Comparison of ENCODE assay signal across 1 cellular context in the genomic region with DNA sequence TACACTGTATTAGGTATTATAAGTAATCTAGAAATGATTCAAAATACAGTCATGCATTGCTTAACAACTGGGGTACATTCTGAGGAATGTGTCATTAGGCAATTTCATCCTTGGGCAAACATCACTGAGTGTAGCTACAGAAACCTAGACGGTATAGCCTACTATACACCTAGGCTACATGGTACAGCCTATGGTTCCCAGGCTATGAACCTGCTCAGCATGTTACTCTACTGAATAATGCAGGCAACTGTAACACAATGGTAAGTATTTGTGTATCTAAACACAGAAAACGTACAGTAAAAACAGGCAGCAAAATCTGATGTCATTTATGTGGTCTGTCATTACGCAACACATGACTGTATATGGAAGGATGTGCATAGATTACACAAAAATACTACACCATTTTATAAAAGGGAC.
A peak's percentile ranks its signal among the peaks of the same experiment; 100 is the strongest.
TF ChIP-seq lines count a peak whose summit lies in the region.

No MANE protein-coding gene starts in this region.

TF ChIP-seq in HepG2, 621 proteins besides CTCF, POLR2A, EP300 and RAD21 (continued from another document and continues in another):
- TF ChIP-seq, protein P1, sequence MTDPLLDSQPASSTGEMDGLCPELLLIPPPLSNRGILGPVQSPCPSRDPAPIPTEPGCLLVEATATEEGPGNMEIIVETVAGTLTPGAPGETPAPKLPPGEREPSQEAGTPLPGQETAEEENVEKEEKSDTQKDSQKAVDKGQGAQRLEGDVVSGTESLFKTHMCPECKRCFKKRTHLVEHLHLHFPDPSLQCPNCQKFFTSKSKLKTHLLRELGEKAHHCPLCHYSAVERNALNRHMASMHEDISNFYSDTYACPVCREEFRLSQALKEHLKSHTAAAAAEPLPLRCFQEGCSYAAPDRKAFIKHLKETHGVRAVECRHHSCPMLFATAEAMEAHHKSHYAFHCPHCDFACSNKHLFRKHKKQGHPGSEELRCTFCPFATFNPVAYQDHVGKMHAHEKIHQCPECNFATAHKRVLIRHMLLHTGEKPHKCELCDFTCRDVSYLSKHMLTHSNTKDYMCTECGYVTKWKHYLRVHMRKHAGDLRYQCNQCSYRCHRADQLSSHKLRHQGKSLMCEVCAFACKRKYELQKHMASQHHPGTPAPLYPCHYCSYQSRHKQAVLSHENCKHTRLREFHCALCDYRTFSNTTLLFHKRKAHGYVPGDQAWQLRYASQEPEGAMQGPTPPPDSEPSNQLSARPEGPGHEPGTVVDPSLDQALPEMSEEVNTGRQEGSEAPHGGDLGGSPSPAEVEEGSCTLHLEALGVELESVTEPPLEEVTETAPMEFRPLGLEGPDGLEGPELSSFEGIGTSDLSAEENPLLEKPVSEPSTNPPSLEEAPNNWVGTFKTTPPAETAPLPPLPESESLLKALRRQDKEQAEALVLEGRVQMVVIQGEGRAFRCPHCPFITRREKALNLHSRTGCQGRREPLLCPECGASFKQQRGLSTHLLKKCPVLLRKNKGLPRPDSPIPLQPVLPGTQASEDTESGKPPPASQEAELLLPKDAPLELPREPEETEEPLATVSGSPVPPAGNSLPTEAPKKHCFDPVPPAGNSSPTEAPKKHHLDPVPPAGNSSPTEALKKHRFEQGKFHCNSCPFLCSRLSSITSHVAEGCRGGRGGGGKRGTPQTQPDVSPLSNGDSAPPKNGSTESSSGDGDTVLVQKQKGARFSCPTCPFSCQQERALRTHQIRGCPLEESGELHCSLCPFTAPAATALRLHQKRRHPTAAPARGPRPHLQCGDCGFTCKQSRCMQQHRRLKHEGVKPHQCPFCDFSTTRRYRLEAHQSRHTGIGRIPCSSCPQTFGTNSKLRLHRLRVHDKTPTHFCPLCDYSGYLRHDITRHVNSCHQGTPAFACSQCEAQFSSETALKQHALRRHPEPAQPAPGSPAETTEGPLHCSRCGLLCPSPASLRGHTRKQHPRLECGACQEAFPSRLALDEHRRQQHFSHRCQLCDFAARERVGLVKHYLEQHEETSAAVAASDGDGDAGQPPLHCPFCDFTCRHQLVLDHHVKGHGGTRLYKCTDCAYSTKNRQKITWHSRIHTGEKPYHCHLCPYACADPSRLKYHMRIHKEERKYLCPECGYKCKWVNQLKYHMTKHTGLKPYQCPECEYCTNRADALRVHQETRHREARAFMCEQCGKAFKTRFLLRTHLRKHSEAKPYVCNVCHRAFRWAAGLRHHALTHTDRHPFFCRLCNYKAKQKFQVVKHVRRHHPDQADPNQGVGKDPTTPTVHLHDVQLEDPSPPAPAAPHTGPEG (CRISPR knock-in tag; IDR thresholded peaks at IDR 0.05) = no peak
- TF ChIP-seq ISL2 (CRISPR knock-in tag; IDR thresholded peaks at IDR 0.05) (no peak), ZNF660 (CRISPR knock-in tag; IDR thresholded peaks at IDR 0.05; ENCODE audit: borderline replicate concordance, low read depth) (no peak), SOX6 (IDR thresholded peaks at IDR 0.05) (no peak), SOX6 (CRISPR knock-in tag; IDR thresholded peaks at IDR 0.05) (no peak), ZNF256 (CRISPR knock-in tag; conservative IDR thresholded peaks at IDR 0.05) (no peak), SKI (IDR thresholded peaks at IDR 0.05; ENCODE audit: partially characterized antibody) (no peak), TOPORS (CRISPR knock-in tag; IDR thresholded peaks at IDR 0.05) (no peak), CEBPB (IDR thresholded peaks at IDR 0.05; ENCODE audit: borderline replicate concordance, low read depth, low read length) (peak; percentile 96), ZNF737 (CRISPR knock-in tag; IDR thresholded peaks at IDR 0.05; ENCODE audit: borderline replicate concordance) (no peak), GATAD2A (CRISPR knock-in tag; IDR thresholded peaks at IDR 0.05) (peak; percentile 68), ZNF3 (CRISPR knock-in tag; IDR thresholded peaks at IDR 0.05) (no peak), ZNF746 (CRISPR knock-in tag; IDR thresholded peaks at IDR 0.05) (no peak), PHF8 (CRISPR knock-in tag; IDR thresholded peaks at IDR 0.05) (no peak), ZNF205 (CRISPR knock-in tag; IDR thresholded peaks at IDR 0.05) (no peak), ZNF563 (CRISPR knock-in tag; IDR thresholded peaks at IDR 0.05) (no peak), ZFP1 (CRISPR knock-in tag; IDR thresholded peaks at IDR 0.05) (no peak), ZFP36 (IDR thresholded peaks at IDR 0.05; ENCODE audit: borderline replicate concordance, low read depth, low read length, partially characterized antibody) (no peak), RBAK (CRISPR knock-in tag; IDR thresholded peaks at IDR 0.05) (no peak), CHCHD3 (CRISPR knock-in tag; IDR thresholded peaks at IDR 0.05) (no peak), RARA (CRISPR knock-in tag; IDR thresholded peaks at IDR 0.05) (no peak), ZMYM3 (CRISPR knock-in tag; IDR thresholded peaks at IDR 0.05) (no peak)
- TF ChIP-seq, protein P2, sequence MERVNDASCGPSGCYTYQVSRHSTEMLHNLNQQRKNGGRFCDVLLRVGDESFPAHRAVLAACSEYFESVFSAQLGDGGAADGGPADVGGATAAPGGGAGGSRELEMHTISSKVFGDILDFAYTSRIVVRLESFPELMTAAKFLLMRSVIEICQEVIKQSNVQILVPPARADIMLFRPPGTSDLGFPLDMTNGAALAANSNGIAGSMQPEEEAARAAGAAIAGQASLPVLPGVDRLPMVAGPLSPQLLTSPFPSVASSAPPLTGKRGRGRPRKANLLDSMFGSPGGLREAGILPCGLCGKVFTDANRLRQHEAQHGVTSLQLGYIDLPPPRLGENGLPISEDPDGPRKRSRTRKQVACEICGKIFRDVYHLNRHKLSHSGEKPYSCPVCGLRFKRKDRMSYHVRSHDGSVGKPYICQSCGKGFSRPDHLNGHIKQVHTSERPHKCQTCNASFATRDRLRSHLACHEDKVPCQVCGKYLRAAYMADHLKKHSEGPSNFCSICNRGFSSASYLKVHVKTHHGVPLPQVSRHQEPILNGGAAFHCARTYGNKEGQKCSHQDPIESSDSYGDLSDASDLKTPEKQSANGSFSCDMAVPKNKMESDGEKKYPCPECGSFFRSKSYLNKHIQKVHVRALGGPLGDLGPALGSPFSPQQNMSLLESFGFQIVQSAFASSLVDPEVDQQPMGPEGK (CRISPR knock-in tag; IDR thresholded peaks at IDR 0.05) = no peak
- TF ChIP-seq, protein P3, sequence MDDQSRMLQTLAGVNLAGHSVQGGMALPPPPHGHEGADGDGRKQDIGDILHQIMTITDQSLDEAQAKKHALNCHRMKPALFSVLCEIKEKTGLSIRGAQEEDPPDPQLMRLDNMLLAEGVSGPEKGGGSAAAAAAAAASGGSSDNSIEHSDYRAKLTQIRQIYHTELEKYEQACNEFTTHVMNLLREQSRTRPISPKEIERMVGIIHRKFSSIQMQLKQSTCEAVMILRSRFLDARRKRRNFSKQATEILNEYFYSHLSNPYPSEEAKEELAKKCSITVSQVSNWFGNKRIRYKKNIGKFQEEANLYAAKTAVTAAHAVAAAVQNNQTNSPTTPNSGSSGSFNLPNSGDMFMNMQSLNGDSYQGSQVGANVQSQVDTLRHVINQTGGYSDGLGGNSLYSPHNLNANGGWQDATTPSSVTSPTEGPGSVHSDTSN (CRISPR knock-in tag; IDR thresholded peaks at IDR 0.05; ENCODE audit: borderline replicate concordance) = no peak
- TF ChIP-seq, protein P4, sequence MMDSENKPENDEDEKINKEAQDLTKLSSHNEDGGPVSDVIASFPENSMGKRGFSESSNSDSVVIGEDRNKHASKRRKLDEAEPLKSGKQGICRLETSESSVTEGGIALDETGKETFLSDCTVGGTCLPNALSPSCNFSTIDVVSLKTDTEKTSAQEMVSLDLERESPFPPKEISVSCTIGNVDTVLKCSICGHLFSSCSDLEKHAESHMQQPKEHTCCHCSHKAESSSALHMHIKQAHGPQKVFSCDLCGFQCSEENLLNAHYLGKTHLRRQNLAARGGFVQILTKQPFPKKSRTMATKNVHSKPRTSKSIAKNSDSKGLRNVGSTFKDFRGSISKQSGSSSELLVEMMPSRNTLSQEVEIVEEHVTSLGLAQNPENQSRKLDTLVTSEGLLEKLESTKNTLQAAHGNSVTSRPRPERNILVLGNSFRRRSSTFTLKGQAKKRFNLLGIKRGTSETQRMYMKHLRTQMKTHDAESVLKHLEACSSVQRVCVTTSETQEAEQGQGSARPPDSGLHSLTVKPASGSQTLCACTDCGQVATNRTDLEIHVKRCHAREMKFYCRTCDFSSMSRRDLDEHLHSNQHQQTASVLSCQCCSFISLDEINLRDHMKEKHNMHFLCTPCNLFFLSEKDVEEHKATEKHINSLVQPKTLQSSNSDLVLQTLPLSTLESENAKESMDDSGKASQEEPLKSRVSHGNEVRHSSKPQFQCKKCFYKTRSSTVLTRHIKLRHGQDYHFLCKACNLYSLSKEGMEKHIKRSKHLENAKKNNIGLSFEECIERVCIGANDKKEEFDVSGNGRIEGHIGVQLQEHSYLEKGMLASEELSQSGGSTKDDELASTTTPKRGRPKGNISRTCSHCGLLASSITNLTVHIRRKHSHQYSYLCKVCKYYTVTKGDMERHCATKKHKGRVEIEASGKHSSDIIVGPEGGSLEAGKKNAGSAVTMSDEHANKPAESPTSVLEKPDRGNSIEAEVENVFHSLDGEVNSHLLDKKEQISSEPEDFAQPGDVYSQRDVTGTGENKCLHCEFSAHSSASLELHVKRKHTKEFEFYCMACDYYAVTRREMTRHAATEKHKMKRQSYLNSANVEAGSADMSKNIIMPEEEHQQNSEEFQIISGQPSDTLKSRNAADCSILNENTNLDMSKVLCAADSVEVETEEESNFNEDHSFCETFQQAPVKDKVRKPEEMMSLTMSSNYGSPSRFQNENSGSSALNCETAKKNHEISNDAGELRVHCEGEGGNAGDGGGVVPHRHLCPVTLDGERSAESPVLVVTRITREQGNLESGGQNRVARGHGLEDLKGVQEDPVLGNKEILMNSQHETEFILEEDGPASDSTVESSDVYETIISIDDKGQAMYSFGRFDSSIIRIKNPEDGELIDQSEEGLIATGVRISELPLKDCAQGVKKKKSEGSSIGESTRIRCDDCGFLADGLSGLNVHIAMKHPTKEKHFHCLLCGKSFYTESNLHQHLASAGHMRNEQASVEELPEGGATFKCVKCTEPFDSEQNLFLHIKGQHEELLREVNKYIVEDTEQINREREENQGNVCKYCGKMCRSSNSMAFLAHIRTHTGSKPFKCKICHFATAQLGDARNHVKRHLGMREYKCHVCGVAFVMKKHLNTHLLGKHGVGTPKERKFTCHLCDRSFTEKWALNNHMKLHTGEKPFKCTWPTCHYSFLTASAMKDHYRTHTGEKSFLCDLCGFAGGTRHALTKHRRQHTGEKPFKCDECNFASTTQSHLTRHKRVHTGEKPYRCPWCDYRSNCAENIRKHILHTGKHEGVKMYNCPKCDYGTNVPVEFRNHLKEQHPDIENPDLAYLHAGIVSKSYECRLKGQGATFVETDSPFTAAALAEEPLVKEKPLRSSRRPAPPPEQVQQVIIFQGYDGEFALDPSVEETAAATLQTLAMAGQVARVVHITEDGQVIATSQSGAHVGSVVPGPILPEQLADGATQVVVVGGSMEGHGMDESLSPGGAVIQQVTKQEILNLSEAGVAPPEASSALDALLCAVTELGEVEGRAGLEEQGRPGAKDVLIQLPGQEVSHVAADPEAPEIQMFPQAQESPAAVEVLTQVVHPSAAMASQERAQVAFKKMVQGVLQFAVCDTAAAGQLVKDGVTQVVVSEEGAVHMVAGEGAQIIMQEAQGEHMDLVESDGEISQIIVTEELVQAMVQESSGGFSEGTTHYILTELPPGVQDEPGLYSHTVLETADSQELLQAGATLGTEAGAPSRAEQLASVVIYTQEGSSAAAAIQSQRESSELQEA (CRISPR knock-in tag; IDR thresholded peaks at IDR 0.05; ENCODE audit: not compliant biosample characterization) = no peak
- TF ChIP-seq, protein P5, sequence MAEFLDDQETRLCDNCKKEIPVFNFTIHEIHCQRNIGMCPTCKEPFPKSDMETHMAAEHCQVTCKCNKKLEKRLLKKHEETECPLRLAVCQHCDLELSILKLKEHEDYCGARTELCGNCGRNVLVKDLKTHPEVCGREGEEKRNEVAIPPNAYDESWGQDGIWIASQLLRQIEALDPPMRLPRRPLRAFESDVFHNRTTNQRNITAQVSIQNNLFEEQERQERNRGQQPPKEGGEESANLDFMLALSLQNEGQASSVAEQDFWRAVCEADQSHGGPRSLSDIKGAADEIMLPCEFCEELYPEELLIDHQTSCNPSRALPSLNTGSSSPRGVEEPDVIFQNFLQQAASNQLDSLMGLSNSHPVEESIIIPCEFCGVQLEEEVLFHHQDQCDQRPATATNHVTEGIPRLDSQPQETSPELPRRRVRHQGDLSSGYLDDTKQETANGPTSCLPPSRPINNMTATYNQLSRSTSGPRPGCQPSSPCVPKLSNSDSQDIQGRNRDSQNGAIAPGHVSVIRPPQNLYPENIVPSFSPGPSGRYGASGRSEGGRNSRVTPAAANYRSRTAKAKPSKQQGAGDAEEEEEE (CRISPR knock-in tag; IDR thresholded peaks at IDR 0.05; ENCODE audit: borderline replicate concordance) = no peak
- TF ChIP-seq, protein P6, sequence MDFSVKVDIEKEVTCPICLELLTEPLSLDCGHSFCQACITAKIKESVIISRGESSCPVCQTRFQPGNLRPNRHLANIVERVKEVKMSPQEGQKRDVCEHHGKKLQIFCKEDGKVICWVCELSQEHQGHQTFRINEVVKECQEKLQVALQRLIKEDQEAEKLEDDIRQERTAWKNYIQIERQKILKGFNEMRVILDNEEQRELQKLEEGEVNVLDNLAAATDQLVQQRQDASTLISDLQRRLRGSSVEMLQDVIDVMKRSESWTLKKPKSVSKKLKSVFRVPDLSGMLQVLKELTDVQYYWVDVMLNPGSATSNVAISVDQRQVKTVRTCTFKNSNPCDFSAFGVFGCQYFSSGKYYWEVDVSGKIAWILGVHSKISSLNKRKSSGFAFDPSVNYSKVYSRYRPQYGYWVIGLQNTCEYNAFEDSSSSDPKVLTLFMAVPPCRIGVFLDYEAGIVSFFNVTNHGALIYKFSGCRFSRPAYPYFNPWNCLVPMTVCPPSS (IDR thresholded peaks at IDR 0.05) = no peak
- TF ChIP-seq, protein P7, sequence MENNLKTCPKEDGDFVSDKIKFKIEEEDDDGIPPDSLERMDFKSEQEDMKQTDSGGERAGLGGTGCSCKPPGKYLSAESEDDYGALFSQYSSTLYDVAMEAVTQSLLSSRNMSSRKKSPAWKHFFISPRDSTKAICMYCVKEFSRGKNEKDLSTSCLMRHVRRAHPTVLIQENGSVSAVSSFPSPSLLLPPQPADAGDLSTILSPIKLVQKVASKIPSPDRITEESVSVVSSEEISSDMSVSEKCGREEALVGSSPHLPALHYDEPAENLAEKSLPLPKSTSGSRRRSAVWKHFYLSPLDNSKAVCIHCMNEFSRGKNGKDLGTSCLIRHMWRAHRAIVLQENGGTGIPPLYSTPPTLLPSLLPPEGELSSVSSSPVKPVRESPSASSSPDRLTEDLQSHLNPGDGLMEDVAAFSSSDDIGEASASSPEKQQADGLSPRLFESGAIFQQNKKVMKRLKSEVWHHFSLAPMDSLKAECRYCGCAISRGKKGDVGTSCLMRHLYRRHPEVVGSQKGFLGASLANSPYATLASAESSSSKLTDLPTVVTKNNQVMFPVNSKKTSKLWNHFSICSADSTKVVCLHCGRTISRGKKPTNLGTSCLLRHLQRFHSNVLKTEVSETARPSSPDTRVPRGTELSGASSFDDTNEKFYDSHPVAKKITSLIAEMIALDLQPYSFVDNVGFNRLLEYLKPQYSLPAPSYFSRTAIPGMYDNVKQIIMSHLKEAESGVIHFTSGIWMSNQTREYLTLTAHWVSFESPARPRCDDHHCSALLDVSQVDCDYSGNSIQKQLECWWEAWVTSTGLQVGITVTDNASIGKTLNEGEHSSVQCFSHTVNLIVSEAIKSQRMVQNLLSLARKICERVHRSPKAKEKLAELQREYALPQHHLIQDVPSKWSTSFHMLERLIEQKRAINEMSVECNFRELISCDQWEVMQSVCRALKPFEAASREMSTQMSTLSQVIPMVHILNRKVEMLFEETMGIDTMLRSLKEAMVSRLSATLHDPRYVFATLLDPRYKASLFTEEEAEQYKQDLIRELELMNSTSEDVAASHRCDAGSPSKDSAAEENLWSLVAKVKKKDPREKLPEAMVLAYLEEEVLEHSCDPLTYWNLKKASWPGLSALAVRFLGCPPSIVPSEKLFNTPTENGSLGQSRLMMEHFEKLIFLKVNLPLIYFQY (CRISPR knock-in tag; IDR thresholded peaks at IDR 0.05; ENCODE audit: borderline replicate concordance) = no peak
